8 cellular contexts compared by ENCODE assay signal in the genomic region with DNA sequence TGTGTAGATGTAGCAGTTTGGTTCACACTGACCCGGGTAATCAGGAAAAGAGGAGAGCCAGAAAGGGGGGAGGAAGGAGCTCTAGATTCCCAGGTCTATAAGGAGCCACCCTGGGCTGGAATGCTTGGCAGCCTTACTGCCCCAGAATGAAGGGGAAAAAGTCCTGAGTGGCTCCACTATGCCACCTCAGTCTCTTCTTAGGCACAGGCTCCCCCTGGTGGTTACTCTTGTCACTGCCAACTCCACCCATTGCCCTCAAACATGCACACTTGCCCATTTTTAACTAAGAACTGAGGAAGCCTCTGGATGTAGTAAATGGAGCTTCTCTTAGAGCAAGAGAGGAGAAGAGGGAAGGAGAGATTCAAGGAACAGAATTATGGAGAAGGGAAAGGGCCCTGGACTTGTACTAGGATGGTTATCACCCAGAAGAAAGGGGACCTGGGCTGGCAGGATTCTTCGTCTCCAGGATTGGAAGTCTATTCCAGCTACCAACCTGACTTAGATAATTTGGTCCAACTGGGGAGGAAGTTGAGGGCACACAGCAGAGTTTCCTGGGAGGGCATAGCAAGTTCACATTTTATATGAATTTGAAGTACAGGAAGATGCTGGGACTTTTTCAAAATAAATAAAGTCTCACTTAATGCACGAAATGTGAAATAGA. TPM values are rescaled to one million over a fixed set of nuclear protein-coding genes. Genes with fewer than 3 reads are reported as not detected.
DNase-seq lines count a peak whose midpoint lies in the region; ATAC-seq and TF ChIP-seq lines count a peak whose summit lies in the region.

No MANE protein-coding gene starts in this region.

- H3K4me1 ChIP-seq in CD4-positive, alpha-beta memory T cell (ENCODE audit: insufficient read depth, low read length): peaks cover 13% of the 10 kb centered on the region
- peaks cover 5% of the 10 kb centered on the region for H3K4me1 ChIP-seq in HEK293 (ENCODE audit: control insufficient read depth, insufficient read depth, low read length)
- peaks cover 3 to 20% of the 10 kb centered on the region in 2 donors for H3K4me1 ChIP-seq in left lung

- POLR2A ChIA-PET in CD4-positive, alpha-beta memory T cell (lab: Charles Lee; ENCODE audit: partially characterized antibody): interaction anchor here (0.7 to 1.0 kb wide), 2 partner anchors 17 to 183 kb away, joined by 3 to 4 read pairs; a partner anchor contains a TSS
- POLR2A ChIA-PET in HEK293 (lab: Yijun Ruan, JAX): interaction anchor here (1.7 kb wide), 1 partner anchor 234 kb away, joined by 3 read pairs; no protein-coding TSS in a partner anchor
- POLR2A ChIA-PET in activated CD4-positive, alpha-beta T cell treated with anti-CD3 and anti-CD28 coated beads for 36 hours (lab: Charles Lee): no interaction called here

- H3K4me1 Mint-ChIP-seq in CD4-positive, alpha-beta memory T cell: peaks cover 3 to 16% (median 7%) of the 10 kb centered on the region in 4 donors
- peaks cover 2% of the 10 kb centered on the region for H3K4me1 Mint-ChIP-seq in activated CD4-positive, alpha-beta T cell treated with anti-CD3 and anti-CD28 coated beads for 36 hours

- peaks cover 0 to 2% of the 10 kb centered on the region in 2 donors for H3K36me3 Mint-ChIP-seq in CD4-positive, alpha-beta memory T cell
- no peaks in the 10 kb centered on the region for H3K36me3 Mint-ChIP-seq in activated CD4-positive, alpha-beta T cell treated with anti-CD3 and anti-CD28 coated beads for 36 hours (ENCODE audit: low read depth)

- no peaks in the 10 kb centered on the region for H3K9me3 ChIP-seq in CD4-positive, alpha-beta memory T cell (ENCODE audit: control insufficient read depth in 1 of 2, low read length in 2 of 2)
- H3K9me3 ChIP-seq in HEK293 (ENCODE audit: control insufficient read depth, insufficient read depth, low read depth, low read length) (no peaks in the 10 kb centered on the region), left lung (no peaks in the 10 kb centered on the region)

- no peaks in the 10 kb centered on the region for H3K9me3 Mint-ChIP-seq in CD4-positive, alpha-beta memory T cell
- H3K9me3 Mint-ChIP-seq in activated CD4-positive, alpha-beta T cell treated with anti-CD3 and anti-CD28 coated beads for 36 hours (ENCODE audit: low read depth): no peaks in the 10 kb centered on the region

- H3K27me3 Mint-ChIP-seq in CD4-positive, alpha-beta memory T cell: no peaks in the 10 kb centered on the region
- no peaks in the 10 kb centered on the region for H3K27me3 Mint-ChIP-seq in activated CD4-positive, alpha-beta T cell treated with anti-CD3 and anti-CD28 coated beads for 36 hours

- H3K27ac ChIP-seq in CD4-positive, alpha-beta memory T cell (ENCODE audit: low read depth, low read length): no peak overlapping the region
- no peak overlapping the region for H3K27ac ChIP-seq in HEK293 (ENCODE audit: extremely low read depth, low read depth, low read length)
- no peak overlapping the region for H3K27ac ChIP-seq in left lung

- no peaks in the 10 kb centered on the region for H3K27me3 ChIP-seq in CD4-positive, alpha-beta memory T cell (ENCODE audit: insufficient read depth, low read length)
- H3K27me3 ChIP-seq in left lung: no peaks in the 10 kb centered on the region

- intact Hi-C loops in CD4-positive, alpha-beta memory T cell (cut with micrococcal nuclease): loop anchor here (1.0 to 5.0 kb wide), 4 partner anchors 63 to 291 kb away; a partner anchor contains a TSS
- intact Hi-C loops in activated CD4-positive, alpha-beta T cell treated with anti-CD3 and anti-CD28 coated beads for 36 hours (cut with DNase I, micrococcal nuclease): loop anchor here (1.0 to 2.0 kb wide), 6 partner anchors 62 to 470 kb away; no protein-coding TSS in a partner anchor
- intact Hi-C loops in left lung (cut with DNase I): loop anchor here in 1 of 2 donors (10.0 kb wide), 1 partner anchor 238 kb away; no protein-coding TSS in a partner anchor

- TF ChIP-seq CTCF in HEK293 (tag by site-specific recombination; IDR thresholded peaks at IDR 0.05): peak; percentile 85
- TF ChIP-seq CTCF in left lung (IDR thresholded peaks at IDR 0.05): peak; percentile 89 to 97

- H3K4me3 Mint-ChIP-seq in CD4-positive, alpha-beta memory T cell: no peak overlapping the region
- no peak overlapping the region for H3K4me3 Mint-ChIP-seq in activated CD4-positive, alpha-beta T cell treated with anti-CD3 and anti-CD28 coated beads for 36 hours

- peak; percentile 67 to 76 (median 75) for DNase-seq in CD4-positive, alpha-beta memory T cell
- DNase-seq in NCI-H446 treated with DMSO at 0.1 percent for 48 hours (lab: John Stamatoyannopoulos, UW) (peak; percentile 5), cerebellum (ENCODE audit: low spot score) (peak; percentile 79), left lung (peak in 1 of 2 donors; percentile 76)
- DNase-seq in activated CD4-positive, alpha-beta T cell treated with anti-CD3 and anti-CD28 coated beads for 36 hours: peak; percentile 89
- DNase-seq in stimulated activated CD4-positive, alpha-beta T cell treated with anti-CD3 and anti-CD28 coated beads, TNF-alpha, amount 100 ng/mL, for 1 hour (ENCODE audit: low read depth in 3 of 3, low spot score in 1 of 3): peak; percentile 49 to 66 (median 54)

- CTCF ChIA-PET in CD4-positive, alpha-beta memory T cell (lab: Charles Lee; ENCODE audit: partially characterized antibody): interaction anchor here (0.5 to 4.5 kb wide), 45 partner anchors 8 to 292 kb away, joined by 3 to 54 read pairs (median 4); a partner anchor contains a TSS
- CTCF ChIA-PET in HEK293 (lab: Yijun Ruan, JAX): interaction anchor here (0.5 to 5.4 kb wide), 59 partner anchors 9 to 858 kb away, joined by 3 to 55 read pairs (median 5); a partner anchor contains a TSS
- CTCF ChIA-PET in activated CD4-positive, alpha-beta T cell treated with anti-CD3 and anti-CD28 coated beads for 36 hours (lab: Charles Lee): interaction anchor here (0.5 to 3.5 kb wide), 47 partner anchors 9 to 911 kb away, joined by 3 to 34 read pairs (median 3); a partner anchor contains a TSS

- no peaks in the 10 kb centered on the region for H3K36me3 ChIP-seq in CD4-positive, alpha-beta memory T cell (ENCODE audit: insufficient read depth, low read length)
- peaks cover 0 to 5% of the 10 kb centered on the region in 2 experiments; a peak in 2 of 3 replicates for H3K36me3 ChIP-seq in HEK293 (ENCODE audit: control insufficient read depth in 2 of 2, insufficient read depth in 1 of 2, low read length in 2 of 2)
- peaks cover 0 to 8% of the 10 kb centered on the region in 2 donors for H3K36me3 ChIP-seq in left lung

- H3K27ac Mint-ChIP-seq in CD4-positive, alpha-beta memory T cell: no peak overlapping the region
- H3K27ac Mint-ChIP-seq in activated CD4-positive, alpha-beta T cell treated with anti-CD3 and anti-CD28 coated beads for 36 hours: no peak overlapping the region

- H3K4me3 ChIP-seq in CD4-positive, alpha-beta memory T cell (ENCODE audit: low read length in 2 of 2): no peak overlapping the region
- no peak overlapping the region for H3K4me3 ChIP-seq in HEK293 (ENCODE audit: low read depth, low read length)
- no peak overlapping the region for H3K4me3 ChIP-seq in left lung

- peak; percentile 97 for ATAC-seq in activated CD4-positive, alpha-beta T cell treated with anti-CD3 and anti-CD28 coated beads for 36 hours
- ATAC-seq in left lung (peak; percentile 99), GM19324 (IDR thresholded peaks at IDR 0.05; ENCODE audit: low FRiP score, unreplicated experiment) (no peak)

TF ChIP-seq in HEK293, 187 proteins besides CTCF, POLR2A, EP300 and RAD21 (continues in another document):
- TF ChIP-seq, protein P1, sequence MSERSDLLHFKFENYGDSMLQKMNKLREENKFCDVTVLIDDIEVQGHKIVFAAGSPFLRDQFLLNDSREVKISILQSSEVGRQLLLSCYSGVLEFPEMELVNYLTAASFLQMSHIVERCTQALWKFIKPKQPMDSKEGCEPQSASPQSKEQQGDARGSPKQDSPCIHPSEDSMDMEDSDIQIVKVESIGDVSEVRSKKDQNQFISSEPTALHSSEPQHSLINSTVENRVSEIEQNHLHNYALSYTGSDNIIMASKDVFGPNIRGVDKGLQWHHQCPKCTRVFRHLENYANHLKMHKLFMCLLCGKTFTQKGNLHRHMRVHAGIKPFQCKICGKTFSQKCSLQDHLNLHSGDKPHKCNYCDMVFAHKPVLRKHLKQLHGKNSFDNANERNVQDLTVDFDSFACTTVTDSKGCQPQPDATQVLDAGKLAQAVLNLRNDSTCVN (tag by site-specific recombination; optimal IDR thresholded peaks at IDR 0.05): no peak
- peak; percentile 75 for TF ChIP-seq ZSCAN30 (tag by site-specific recombination; IDR thresholded peaks at IDR 0.05)
- TF ChIP-seq ZNF2 (tag by site-specific recombination; IDR thresholded peaks at IDR 0.05): peak; percentile 76; the same call in 1 of the 2 replicates
- no peak for TF ChIP-seq GFI1B (tag by site-specific recombination; IDR thresholded peaks at IDR 0.05)
- TF ChIP-seq ZNF596 (tag by site-specific recombination; IDR thresholded peaks at IDR 0.05): no peak

RNA-seq across cellular contexts. Expression of a gene that starts 7.8 kb away (rescaled TPM):
- total RNA-seq in CD4-positive, alpha-beta memory T cell: 10 to 100 TPM; 25.1 to 27.9 TPM
- polyA plus RNA-seq in CD4-positive, alpha-beta memory T cell: 10 to 100 TPM; 27.0 to 27.1 TPM
- total RNA-seq in activated CD4-positive, alpha-beta T cell treated with anti-CD3 and anti-CD28 coated beads for 36 hours: 10 to 100 TPM; 12.9 to 18.9 TPM
- 6.5 TPM for total RNA-seq in cerebellum
- 10 to 100 TPM; 19.1 to 21.0 TPM for total RNA-seq in left lung

RNA-seq across cellular contexts. Expression of a gene that starts 17.0 kb away (rescaled TPM):
- total RNA-seq in CD4-positive, alpha-beta memory T cell: 10 to 100 TPM; 31.4 to 31.8 TPM
- 10 to 100 TPM; 21.9 to 28.7 TPM for polyA plus RNA-seq in CD4-positive, alpha-beta memory T cell
- total RNA-seq in activated CD4-positive, alpha-beta T cell treated with anti-CD3 and anti-CD28 coated beads for 36 hours: 10 to 100 TPM; 16.0 to 21.0 TPM
- 20.9 TPM for total RNA-seq in cerebellum
- total RNA-seq in left lung: 10 to 100 TPM; 24.0 to 26.2 TPM

RNA-seq across cellular contexts. Expression of a gene that starts 47.2 kb away (rescaled TPM):
- 100 to 1,000 TPM; 131 to 135 TPM for total RNA-seq in CD4-positive, alpha-beta memory T cell
- polyA plus RNA-seq in CD4-positive, alpha-beta memory T cell: 10 to 100 TPM in 1 of 2 donors, 1 to 10 TPM in 1; 10.0 to 48.6 TPM
- total RNA-seq in activated CD4-positive, alpha-beta T cell treated with anti-CD3 and anti-CD28 coated beads for 36 hours: 10 to 100 TPM; 69.6 to 86.7 TPM
- total RNA-seq in cerebellum (73.6 TPM), left lung (10 to 100 TPM; 40.3 to 51.0 TPM)

RNA-seq across cellular contexts. Expression of a gene that starts 59.8 kb away (rescaled TPM):
- 10 to 100 TPM; 38.9 to 39.8 TPM for total RNA-seq in CD4-positive, alpha-beta memory T cell
- polyA plus RNA-seq in CD4-positive, alpha-beta memory T cell: 10 to 100 TPM in 1 of 2 donors, 1 to 10 TPM in 1; 6.4 to 20.3 TPM
- total RNA-seq in activated CD4-positive, alpha-beta T cell treated with anti-CD3 and anti-CD28 coated beads for 36 hours: 10 to 100 TPM; 61.3 to 74.7 TPM
- 12.3 TPM for total RNA-seq in cerebellum
- 10 to 100 TPM; 27.8 to 41.8 TPM for total RNA-seq in left lung
